In genomic region chr13:33937373-33938087, GRCh38 we compare ENCODE assay signal across 17 cellular contexts.
DNase-seq lines count a peak whose midpoint lies in the region; ATAC-seq and TF ChIP-seq lines count a peak whose summit lies in the region.
"Had no signal": no experiment of that assay in that cellular context is flagged by ENCODE, and none has a peak within 500 bp of the region (broad histone marks: within the 10 kb centered on the region; RNA-seq: fewer than 3 reads in every experiment).

No MANE protein-coding gene starts in this region.

- peak; percentile 13 for DNase-seq in WTC11 (ENCODE audit: low spot score)
- peak; percentile 64 for DNase-seq in kidney tubule cell (ENCODE audit: low spot score)
- peak; percentile 10 for DNase-seq in retina
- no peak for DNase-seq in activated CD4-positive, alpha-beta T cell treated with anti-CD3 and anti-CD28 coated beads, Interleukin-2, amount 10 ng/mL, durations not matched to agents 7 days and 5 days
- no peak for DNase-seq in NCI-H1930 (lab: John Stamatoyannopoulos, UW)
- DNase-seq: activated CD4-positive, CD25-positive, alpha-beta regulatory T cell; activated naive CD4-positive, alpha-beta T cell; hippocampal formation; KG1; NCI-H1436; NCI-H510A treated with DMSO at 0.1 percent for 48 hours; stimulated activated CD4-positive, alpha-beta T cell treated with anti-CD3 and anti-CD28 coated beads, Interleukin-12 subunit alpha, Interleukin-12 subunit beta, amount 100 ng/mL, for 4 hours; T-helper 1 cell had no signal

- H3K36me3 Mint-ChIP-seq in WTC11: peaks cover 10% of the 10 kb centered on the region
- no peaks in the 10 kb centered on the region for H3K36me3 Mint-ChIP-seq in activated CD4-positive, alpha-beta T cell treated with anti-CD3 and anti-CD28 coated beads, Interleukin-2, amount 10 ng/mL, durations not matched to agents 7 days and 5 days (ENCODE audit: low read depth)
- H3K36me3 Mint-ChIP-seq: memory B cell had no signal

- no peak for TF ChIP-seq CTCF in WTC11 (IDR thresholded peaks at IDR 0.05)

- H3K4me3 Mint-ChIP-seq in WTC11: no peak overlapping the region
- H3K4me3 Mint-ChIP-seq in activated CD4-positive, alpha-beta T cell treated with anti-CD3 and anti-CD28 coated beads, Interleukin-2, amount 10 ng/mL, durations not matched to agents 7 days and 5 days: no peak overlapping the region
- H3K4me3 Mint-ChIP-seq: memory B cell; stimulated activated naive CD8-positive, alpha-beta T cell treated with anti-CD3 and anti-CD28 coated beads, Interleukin-15, Interleukin-2, amounts not matched to agents 100 ng/mL and 50 ng/mL, for 24 hours had no signal

- POLR2A ChIA-PET in WTC11 (lab: Charles Lee): no interaction called here
- POLR2A ChIA-PET in activated CD4-positive, alpha-beta T cell treated with anti-CD3 and anti-CD28 coated beads, Interleukin-2, amount 10 ng/mL, durations not matched to agents 7 days and 5 days (lab: Charles Lee): no interaction called here

- no peaks in the 10 kb centered on the region; the same call in 1 of the 2 replicates for H3K27me3 Mint-ChIP-seq in WTC11 (ENCODE audit: low read depth)
- H3K27me3 Mint-ChIP-seq in activated CD4-positive, alpha-beta T cell treated with anti-CD3 and anti-CD28 coated beads, Interleukin-2, amount 10 ng/mL, durations not matched to agents 7 days and 5 days: no peaks in the 10 kb centered on the region
- H3K27me3 Mint-ChIP-seq: memory B cell; stimulated activated naive CD8-positive, alpha-beta T cell treated with anti-CD3 and anti-CD28 coated beads, Interleukin-15, Interleukin-2, amounts not matched to agents 100 ng/mL and 50 ng/mL, for 24 hours had no signal

- CTCF ChIA-PET in WTC11 (lab: Charles Lee): interaction anchor here (1.2 kb wide), 1 partner anchor 140 kb away, joined by 4 read pairs; no protein-coding TSS in a partner anchor
- CTCF ChIA-PET in activated CD4-positive, alpha-beta T cell treated with anti-CD3 and anti-CD28 coated beads, Interleukin-2, amount 10 ng/mL, durations not matched to agents 7 days and 5 days (lab: Charles Lee): no interaction called here

- H3K27ac Mint-ChIP-seq in WTC11: peak overlapping the region; percentile 78
- H3K27ac Mint-ChIP-seq in activated CD4-positive, alpha-beta T cell treated with anti-CD3 and anti-CD28 coated beads, Interleukin-2, amount 10 ng/mL, durations not matched to agents 7 days and 5 days: no peak overlapping the region
- H3K27ac Mint-ChIP-seq: memory B cell; stimulated activated naive CD8-positive, alpha-beta T cell treated with anti-CD3 and anti-CD28 coated beads, Interleukin-15, Interleukin-2, amounts not matched to agents 100 ng/mL and 50 ng/mL, for 24 hours had no signal

- peak; percentile 86 for TF ChIP-seq EP300 in Ishikawa (IDR thresholded peaks at IDR 0.05; ENCODE audit: borderline replicate concordance)

- peaks cover 11% of the 10 kb centered on the region for H3K9me3 Mint-ChIP-seq in WTC11
- H3K9me3 Mint-ChIP-seq in activated CD4-positive, alpha-beta T cell treated with anti-CD3 and anti-CD28 coated beads, Interleukin-2, amount 10 ng/mL, durations not matched to agents 7 days and 5 days: no peaks in the 10 kb centered on the region
- H3K9me3 Mint-ChIP-seq: memory B cell; stimulated activated naive CD8-positive, alpha-beta T cell treated with anti-CD3 and anti-CD28 coated beads, Interleukin-15, Interleukin-2, amounts not matched to agents 100 ng/mL and 50 ng/mL, for 24 hours had no signal

- peaks cover 67% of the 10 kb centered on the region for H3K4me1 Mint-ChIP-seq in WTC11
- H3K4me1 Mint-ChIP-seq in activated CD4-positive, alpha-beta T cell treated with anti-CD3 and anti-CD28 coated beads, Interleukin-2, amount 10 ng/mL, durations not matched to agents 7 days and 5 days: no peaks in the 10 kb centered on the region
- H3K4me1 Mint-ChIP-seq: memory B cell had no signal

- 0 out of 2 replicates have a peak, but pooled peaks have one; percentile 5 for TF ChIP-seq RAD21 in Ishikawa (IDR thresholded peaks at IDR 0.05; ENCODE audit: low read depth)

- peak; percentile 81 for ATAC-seq in WTC11
- ATAC-seq in GM18511 (IDR thresholded peaks at IDR 0.05; ENCODE audit: unreplicated experiment): no peak

TF ChIP-seq in Ishikawa, 13 proteins besides CTCF, POLR2A, EP300 and RAD21:
- TF ChIP-seq TEAD4 (IDR thresholded peaks at IDR 0.05) (peak; percentile 24; the same call in 1 of the 2 replicates), TCF12 (IDR thresholded peaks at IDR 0.05; ENCODE audit: low read depth) (peak; percentile 68; the same call in 1 of the 2 replicates), NFIC (IDR thresholded peaks at IDR 0.05) (no peak), YY1 (IDR thresholded peaks at IDR 0.05; ENCODE audit: low read depth) (0 out of 2 replicates have a peak, but pooled peaks have one; percentile 40), FOXM1 (IDR thresholded peaks at IDR 0.05; ENCODE audit: borderline replicate concordance, low read depth) (peak; percentile 49; the same call in 1 of the 2 replicates)

TF ChIP-seq in WTC11, 78 proteins besides CTCF, POLR2A, EP300 and RAD21:
- TF ChIP-seq GTF2I (CRISPR knock-in tag; conservative IDR thresholded peaks at IDR 0.05) (no peak), MXD4 (CRISPR knock-in tag; IDR thresholded peaks at IDR 0.05; ENCODE audit: borderline replicate concordance) (no peak), PREB (CRISPR knock-in tag; IDR thresholded peaks at IDR 0.05; ENCODE audit: borderline replicate concordance) (no peak), ZMAT4 (CRISPR knock-in tag; IDR thresholded peaks at IDR 0.05) (no peak), FOXP4 (CRISPR knock-in tag; IDR thresholded peaks at IDR 0.05) (no peak), ZNF416 (CRISPR knock-in tag; IDR thresholded peaks at IDR 0.05) (no peak), ZNF671 (CRISPR knock-in tag; IDR thresholded peaks at IDR 0.05) (no peak), EMX1 (CRISPR knock-in tag; IDR thresholded peaks at IDR 0.05) (no peak), TEAD1 (CRISPR knock-in tag; IDR thresholded peaks at IDR 0.05) (no peak), E2F5 (CRISPR knock-in tag; IDR thresholded peaks at IDR 0.05) (no peak)

Comparison
In these comparisons a context has a peak if more than half of its experiments do, and no peak if none do; other contexts are left out.
1. DNase-seq: peak in WTC11 (single experiment), kidney tubule cell (single experiment) and retina (single experiment); none in activated CD4-positive, alpha-beta T cell treated with anti-CD3 and anti-CD28 coated beads, Interleukin-2, amount 10 ng/mL, durations not matched to agents 7 days and 5 days (single experiment) and NCI-H1930 (0 of 2).